Comparison of ENCODE assay signal across 16 cellular contexts in the genomic region with DNA sequence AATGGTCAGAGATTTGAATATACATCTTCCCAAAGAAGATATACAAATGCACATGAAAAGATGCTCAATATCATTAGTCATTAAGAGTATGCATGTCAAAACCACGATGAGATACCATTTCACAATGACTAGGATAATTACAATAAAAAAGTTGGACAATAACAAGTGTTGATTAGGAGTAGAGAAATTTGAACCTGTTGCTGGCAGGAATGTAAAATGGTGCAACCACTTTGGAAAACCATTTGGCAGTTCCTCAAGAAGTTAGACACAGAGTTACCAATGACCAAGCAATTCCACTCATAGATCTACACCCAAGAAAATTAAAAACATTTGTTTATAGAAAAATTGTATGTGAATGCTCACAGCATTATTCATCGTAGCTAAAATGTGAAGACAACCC. TPM values are rescaled to one million over a fixed set of nuclear protein-coding genes. Genes with fewer than 3 reads are reported as not detected.
DNase-seq lines count a peak whose midpoint lies in the region; ATAC-seq and TF ChIP-seq lines count a peak whose summit lies in the region.
"Had no signal": no experiment of that assay in that cellular context is flagged by ENCODE, and none has a peak within 500 bp of the region (broad histone marks: within the 10 kb centered on the region; RNA-seq: fewer than 3 reads in every experiment).

No MANE protein-coding gene starts in this region.

- H3K27ac Mint-ChIP-seq in HFFc6, result peak overlapping the region; percentile 33; the same call in 1 of the 2 replicates
- H3K27ac Mint-ChIP-seq in naive thymus-derived CD8-positive, alpha-beta T cell, result no peak overlapping the region
- H3K27ac Mint-ChIP-seq: CD14-positive monocyte; CD8-positive, alpha-beta T cell; GM23338; IgD-negative memory B cell had no signal

- no peak overlapping the region for H3K4me3 Mint-ChIP-seq in HFFc6
- H3K4me3 Mint-ChIP-seq in naive thymus-derived CD8-positive, alpha-beta T cell, result no peak overlapping the region
- H3K4me3 Mint-ChIP-seq: CD14-positive monocyte; CD8-positive, alpha-beta T cell; GM23338; IgD-negative memory B cell had no signal

- ATAC-seq in HG03025 (IDR thresholded peaks at IDR 0.05; ENCODE audit: low FRiP score, unreplicated experiment) (no peak), HG02678 (IDR thresholded peaks at IDR 0.05; ENCODE audit: unreplicated experiment) (no peak)
- no peak for ATAC-seq in naive thymus-derived CD8-positive, alpha-beta T cell
- ATAC-seq: CD8-positive, alpha-beta T cell; GM23338 had no signal

- H3K4me3 ChIP-seq in epithelial cell of esophagus (ENCODE audit: low read length), result no peak overlapping the region
- H3K4me3 ChIP-seq: GM23338, HAP-1 had no signal

- H3K36me3 Mint-ChIP-seq in HFFc6 (ENCODE audit: low read depth), result peaks cover 23% of the 10 kb centered on the region
- peaks cover 0 to 4% (median 0%) of the 10 kb centered on the region in 3 donors for H3K36me3 Mint-ChIP-seq in naive thymus-derived CD8-positive, alpha-beta T cell
- H3K36me3 Mint-ChIP-seq: CD14-positive monocyte; CD8-positive, alpha-beta T cell; IgD-negative memory B cell had no signal

- H3K9me3 Mint-ChIP-seq in HFFc6, result peaks cover 22% of the 10 kb centered on the region
- H3K9me3 Mint-ChIP-seq in naive thymus-derived CD8-positive, alpha-beta T cell, result peaks cover 0 to 5% (median 0%) of the 10 kb centered on the region in 9 donors
- H3K9me3 Mint-ChIP-seq: CD8-positive, alpha-beta T cell; GM23338 had no signal

- no peaks in the 10 kb centered on the region; the same call in 1 of the 2 replicates for H3K27me3 Mint-ChIP-seq in HFFc6 (ENCODE audit: insufficient read depth)
- H3K27me3 Mint-ChIP-seq in naive thymus-derived CD8-positive, alpha-beta T cell, result peaks cover 5 to 17% (median 13%) of the 10 kb centered on the region in 5 donors

- peak; percentile 29 for DNase-seq in EL
- peak; percentile 1 for DNase-seq in HFFc6
- DNase-seq in epithelial cell of esophagus (ENCODE audit: low read depth), result peak; percentile 27
- no peak for DNase-seq in naive thymus-derived CD8-positive, alpha-beta T cell
- DNase-seq in central memory CD4-positive, alpha-beta T cell, result no peak
- DNase-seq: CD8-positive, alpha-beta T cell; COR-L47; DMS153; DND-41; KG1 had no signal

- POLR2A ChIA-PET in naive thymus-derived CD8-positive, alpha-beta T cell (lab: Charles Lee), result no interaction called here

- TF ChIP-seq CTCF in HFFc6 (IDR thresholded peaks at IDR 0.05) (no peak), epithelial cell of esophagus (IDR thresholded peaks at IDR 0.05; ENCODE audit: insufficient read depth, low read depth, low read length, missing control alignments) (no peak)

- peaks cover 67% of the 10 kb centered on the region for H3K4me1 Mint-ChIP-seq in HFFc6 (ENCODE audit: low read depth)
- H3K4me1 Mint-ChIP-seq in naive thymus-derived CD8-positive, alpha-beta T cell, result no peaks in the 10 kb centered on the region
- H3K4me1 Mint-ChIP-seq: CD14-positive monocyte, IgD-negative memory B cell had no signal

RNA-seq across cellular contexts. Expression of gene STARD13, which starts 33.2 kb away (rescaled TPM):
- 10 to 100 TPM; 27.9 to 38.3 (median 34.5) TPM for total RNA-seq in HFFc6 (2021; fragmentation: NEBNext Ultra II Directional; extraction: Animal tissue kit (Norgen Biotek cat#: 25700))
- not detected for total RNA-seq in naive thymus-derived CD8-positive, alpha-beta T cell
- polyA plus RNA-seq in naive thymus-derived CD8-positive, alpha-beta T cell, result not detected
- total RNA-seq: CD8-positive, alpha-beta T cell had no signal
- polyA plus RNA-seq: IgD-negative memory B cell had no signal

Comparison
In these comparisons a context has a peak if more than half of its experiments do, and no peak if none do; other contexts are left out.
1. DNase-seq: peak in EL (single experiment), HFFc6 (single experiment) and epithelial cell of esophagus (single experiment); none in naive thymus-derived CD8-positive, alpha-beta T cell (0 of 10) and central memory CD4-positive, alpha-beta T cell (single experiment).
2. RNA of gene STARD13, which starts 33.2 kb away (total RNA-seq): 27.9 to 38.3 TPM in HFFc6; not detected in naive thymus-derived CD8-positive, alpha-beta T cell; every median in the first group is over 10 times any median in the second.